Comparison of ENCODE assay signal across 8 cellular contexts in the genomic region with DNA sequence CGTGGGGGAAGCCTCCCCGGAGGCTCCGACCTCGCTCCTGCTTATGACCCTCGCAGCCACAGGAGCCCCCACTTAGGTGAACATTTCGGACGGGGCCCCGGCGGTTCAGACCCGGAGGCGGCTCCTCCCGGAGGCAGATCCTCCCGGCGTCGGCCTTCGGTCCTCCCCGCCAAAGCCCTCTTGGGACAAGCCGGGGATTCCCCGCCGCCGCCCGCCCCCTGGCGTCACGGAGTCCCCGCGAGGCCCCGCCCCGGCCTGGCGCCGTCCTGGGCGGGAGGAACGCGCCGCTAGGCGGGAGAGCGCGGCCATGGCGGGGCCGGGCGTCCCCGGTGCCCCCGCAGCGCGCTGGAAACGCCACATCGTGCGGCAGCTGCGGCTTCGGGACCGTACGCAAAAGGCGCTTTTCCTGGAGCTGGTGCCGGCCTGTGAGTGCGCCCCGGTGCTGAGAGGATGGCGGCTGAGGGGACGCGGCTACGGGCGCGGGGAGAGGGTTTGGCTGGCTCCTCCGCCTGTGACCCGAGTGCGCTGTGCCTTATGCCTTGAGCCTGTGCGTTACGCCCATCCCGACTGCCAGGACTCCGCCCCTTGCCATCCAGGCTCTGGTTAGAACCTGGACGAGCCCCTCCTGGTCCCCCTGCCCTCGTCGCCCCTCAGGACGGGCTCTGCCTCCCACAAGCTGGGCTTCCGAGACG. TPM values are rescaled to one million over a fixed set of nuclear protein-coding genes. Genes with fewer than 3 reads are reported as not detected.
DNase-seq lines count a peak whose midpoint lies in the region; ATAC-seq and TF ChIP-seq lines count a peak whose summit lies in the region.

A gene with protein sequence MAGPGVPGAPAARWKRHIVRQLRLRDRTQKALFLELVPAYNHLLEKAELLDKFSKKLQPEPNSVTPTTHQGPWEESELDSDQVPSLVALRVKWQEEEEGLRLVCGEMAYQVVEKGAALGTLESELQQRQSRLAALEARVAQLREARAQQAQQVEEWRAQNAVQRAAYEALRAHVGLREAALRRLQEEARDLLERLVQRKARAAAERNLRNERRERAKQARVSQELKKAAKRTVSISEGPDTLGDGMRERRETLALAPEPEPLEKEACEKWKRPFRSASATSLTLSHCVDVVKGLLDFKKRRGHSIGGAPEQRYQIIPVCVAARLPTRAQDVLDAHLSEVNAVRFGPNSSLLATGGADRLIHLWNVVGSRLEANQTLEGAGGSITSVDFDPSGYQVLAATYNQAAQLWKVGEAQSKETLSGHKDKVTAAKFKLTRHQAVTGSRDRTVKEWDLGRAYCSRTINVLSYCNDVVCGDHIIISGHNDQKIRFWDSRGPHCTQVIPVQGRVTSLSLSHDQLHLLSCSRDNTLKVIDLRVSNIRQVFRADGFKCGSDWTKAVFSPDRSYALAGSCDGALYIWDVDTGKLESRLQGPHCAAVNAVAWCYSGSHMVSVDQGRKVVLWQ (plus strand): TSS at position 273 of the 692 bp plus-strand sequence. CDS start 35 bp downstream, at position 308.

- H3K4me2 ChIP-seq in IMR-90 (ENCODE audit: low read depth, low read length), result peak within 1 kb of the TSS; percentile 89

- peak within 1 kb of the TSS; percentile 97 for H3K14ac ChIP-seq in IMR-90 (replicated peaks; ENCODE audit: low read depth, low read length)

- H3K27me3 Mint-ChIP-seq in activated T-helper 1 cell treated with anti-CD3 and anti-CD28 coated beads, Interleukin-12 subunit alpha, Interleukin-12 subunit beta, Interleukin-2, Interleukin-4 antibody, amounts not matched to agents 30 ng/mL and 10 ng/mL and 1 ng/mL, durations not matched to agents 14 hours and 24 hours and 36 hours (ENCODE audit: insufficient read depth), result no peaks in the 10 kb centered on the region
- H3K27me3 Mint-ChIP-seq in natural killer cell (ENCODE audit: low read depth in 2 of 2), result no peaks in the 10 kb centered on the region

- in situ Hi-C loops in IMR-90 (cut with MboI; ENCODE audit: low sequenced_read_pairs), result no loop called here

- CTCF ChIA-PET in IMR-90 (lab: Yijun Ruan, JAX), result interaction anchor here (0.9 kb wide), 1 partner anchor 20 kb away, joined by 3 read pairs; no protein-coding TSS in a partner anchor

- H2AK5ac ChIP-seq in IMR-90 (ENCODE audit: low read depth, low read length), result peak within 1 kb of the TSS; percentile 87

- BruUV-seq in IMR-90 (replicated peaks; lab: Mats Ljungman, UMichigan), result no TSS peak

- peaks cover 11 to 65% of the 10 kb centered on the region in 2 experiments; a peak in 3 of 4 replicates for H3K79me1 ChIP-seq in IMR-90 (ENCODE audit: low read depth in 1 of 2, low read length in 2 of 2)

- H3K4me3 Mint-ChIP-seq in activated T-helper 1 cell treated with anti-CD3 and anti-CD28 coated beads, Interleukin-12 subunit alpha, Interleukin-12 subunit beta, Interleukin-2, Interleukin-4 antibody, amounts not matched to agents 30 ng/mL and 10 ng/mL and 1 ng/mL, durations not matched to agents 14 hours and 24 hours and 36 hours, result peak within 1 kb of the TSS; percentile 99
- peak within 1 kb of the TSS; percentile 99 for H3K4me3 Mint-ChIP-seq in natural killer cell

- peak within 1 kb of the TSS; percentile 96 for H3K56ac ChIP-seq in IMR-90 (ENCODE audit: extremely low read depth, insufficient read depth, low read length)

- peak; percentile 52 for ATAC-seq in GM21526 (IDR thresholded peaks at IDR 0.05; ENCODE audit: low FRiP score, unreplicated experiment)
- peak; percentile 92 for ATAC-seq in IMR-90 (ENCODE audit: low read depth)
- ATAC-seq in natural killer cell, result peak; percentile 66 to 88 (median 78)

- no peak; the same call in 1 of the 2 replicates for TF ChIP-seq RAD21 in IMR-90 (IDR thresholded peaks at IDR 0.05; ENCODE audit: low read length)

- DNase-seq in DMS53 (lab: John Stamatoyannopoulos, UW) (peak; percentile 99), IMR-90 (peak; percentile 76), RKO (ENCODE audit: low spot score) (peak; percentile 84), fibroblast of mammary gland (ENCODE audit: low read depth) (peak; percentile 70), natural killer cell (peak; percentile 97)
- peak; percentile 90 for DNase-seq in activated T-helper 1 cell treated with anti-CD3 and anti-CD28 coated beads, Interleukin-12 subunit alpha, Interleukin-12 subunit beta, Interleukin-2, Interleukin-4 antibody, amounts not matched to agents 30 ng/mL and 10 ng/mL and 1 ng/mL, durations not matched to agents 14 hours and 24 hours and 36 hours (ENCODE audit: low spot score)
- peak; percentile 87 for DNase-seq in stimulated activated naive CD4-positive, alpha-beta T cell treated with Interleukin-2 at 50 U/mL for 16 hours (lab: John Stamatoyannopoulos, UW)

- peak within 1 kb of the TSS; percentile 98 for H3K27ac Mint-ChIP-seq in activated T-helper 1 cell treated with anti-CD3 and anti-CD28 coated beads, Interleukin-12 subunit alpha, Interleukin-12 subunit beta, Interleukin-2, Interleukin-4 antibody, amounts not matched to agents 30 ng/mL and 10 ng/mL and 1 ng/mL, durations not matched to agents 14 hours and 24 hours and 36 hours
- peak within 1 kb of the TSS; percentile 98 to 100 for H3K27ac Mint-ChIP-seq in natural killer cell

- no peaks in the 10 kb centered on the region for H3K9me3 Mint-ChIP-seq in activated T-helper 1 cell treated with anti-CD3 and anti-CD28 coated beads, Interleukin-12 subunit alpha, Interleukin-12 subunit beta, Interleukin-2, Interleukin-4 antibody, amounts not matched to agents 30 ng/mL and 10 ng/mL and 1 ng/mL, durations not matched to agents 14 hours and 24 hours and 36 hours
- H3K9me3 Mint-ChIP-seq in natural killer cell, result no peaks in the 10 kb centered on the region

- H3K36me3 ChIP-seq in IMR-90 (ENCODE audit: control insufficient read depth, insufficient read depth, low read length), result 0 out of 2 replicates have a peak, but pooled peaks cover under 1% of the 10 kb centered on the region

- H3K4me3 ChIP-seq in IMR-90 (ENCODE audit: insufficient read depth, low read depth, low read length) (peak within 1 kb of the TSS; percentile 89), fibroblast of mammary gland (ENCODE audit: control insufficient read depth, low read depth, low read length) (peak within 1 kb of the TSS; percentile 84)

- peak within 1 kb of the TSS; percentile 100 for H2BK120ac ChIP-seq in IMR-90 (ENCODE audit: low read depth, low read length)

- peaks cover 22% of the 10 kb centered on the region for H3K4me1 ChIP-seq in IMR-90 (ENCODE audit: control insufficient read depth, insufficient read depth, low read length)

- 0% methylated on average over 48 of the region's 74 CpGs; no CpG with 5 or more reads in 1 of the 2 experiments for WGBS in IMR-90 (ENCODE audit: extremely low coverage in 2 of 2, insufficient read length in 1 of 2), 2 experiments

- peak within 1 kb of the TSS; percentile 96 for H3K18ac ChIP-seq in IMR-90 (ENCODE audit: low read depth, low read length)

- peak within 1 kb of the TSS; percentile 99 for H2AFZ ChIP-seq in IMR-90 (replicated peaks; ENCODE audit: low read length, poor library complexity)

- H3K9ac ChIP-seq in IMR-90 (ENCODE audit: low read depth, low read length), result peak within 1 kb of the TSS; percentile 95

- peak within 1 kb of the TSS; percentile 95 for H2AK9ac ChIP-seq in IMR-90 (replicated peaks; ENCODE audit: low read depth, low read length, poor library complexity)

- POLR2A ChIA-PET in IMR-90 (lab: Charles Lee; ENCODE audit: unreplicated experiment), result no interaction called here

- H3K23ac ChIP-seq in IMR-90 (ENCODE audit: low read depth, low read length), result peak within 1 kb of the TSS; percentile 92

- H3K9me3 ChIP-seq in IMR-90 (ENCODE audit: control insufficient read depth, insufficient read depth, low read length), result no peaks in the 10 kb centered on the region

- peak; percentile 48 for TF ChIP-seq POLR2A in IMR-90 (IDR thresholded peaks at IDR 0.05; ENCODE audit: low read depth, low read length)

- no peaks in the 10 kb centered on the region for H4K20me1 ChIP-seq in IMR-90 (ENCODE audit: insufficient read depth, low read length)

- no peaks in the 10 kb centered on the region for H3K27me3 ChIP-seq in IMR-90 (ENCODE audit: control insufficient read depth, insufficient read depth, low read length)

- H4K5ac ChIP-seq in IMR-90 (ENCODE audit: low read depth, low read length), result peak within 1 kb of the TSS; percentile 89

- peaks cover 15% of the 10 kb centered on the region; the same call in 1 of the 2 replicates for H3K9me1 ChIP-seq in IMR-90 (ENCODE audit: insufficient read depth, low read length)

- H3K4me1 Mint-ChIP-seq in activated T-helper 1 cell treated with anti-CD3 and anti-CD28 coated beads, Interleukin-12 subunit alpha, Interleukin-12 subunit beta, Interleukin-2, Interleukin-4 antibody, amounts not matched to agents 30 ng/mL and 10 ng/mL and 1 ng/mL, durations not matched to agents 14 hours and 24 hours and 36 hours (ENCODE audit: low read depth), result peaks cover 53% of the 10 kb centered on the region
- H3K4me1 Mint-ChIP-seq in natural killer cell, result peaks cover 50 to 63% of the 10 kb centered on the region in 2 donors

- peaks cover 50% of the 10 kb centered on the region for H3K36me3 Mint-ChIP-seq in activated T-helper 1 cell treated with anti-CD3 and anti-CD28 coated beads, Interleukin-12 subunit alpha, Interleukin-12 subunit beta, Interleukin-2, Interleukin-4 antibody, amounts not matched to agents 30 ng/mL and 10 ng/mL and 1 ng/mL, durations not matched to agents 14 hours and 24 hours and 36 hours (ENCODE audit: low read depth)
- H3K36me3 Mint-ChIP-seq in natural killer cell, result no peaks in the 10 kb centered on the region

- H3K4ac ChIP-seq in IMR-90 (ENCODE audit: low read depth, low read length), result peak within 1 kb of the TSS; percentile 96

- dilution Hi-C loops in IMR-90 (cut with HindIII; ENCODE audit: low sequenced_read_pairs, unreplicated experiment), result no loop called here

- peak within 1 kb of the TSS; percentile 89; the same call in 2 of the 3 replicates for H2BK15ac ChIP-seq in IMR-90 (ENCODE audit: low read depth, low read length)

- peak within 1 kb of the TSS; percentile 99 for H2BK5ac ChIP-seq in IMR-90 (ENCODE audit: low read depth, low read length, poor library complexity, severe bottlenecking)

- peak within 1 kb of the TSS; percentile 93 for H2BK20ac ChIP-seq in IMR-90 (ENCODE audit: low read depth, low read length)

- TF ChIP-seq CTCF in IMR-90 (conservative IDR thresholded peaks at IDR 0.05; ENCODE audit: low read depth, low read length) (peak; percentile 34), fibroblast of mammary gland (conservative IDR thresholded peaks at IDR 0.05; ENCODE audit: control insufficient read depth, insufficient read depth, low read depth, low read length) (no peak), natural killer cell (IDR thresholded peaks at IDR 0.05) (no peak)

- H4K8ac ChIP-seq in IMR-90 (ENCODE audit: low read depth in 2 of 2, low read length in 2 of 2), result peak within 1 kb of the TSS; percentile 64 to 94

- H3K27ac ChIP-seq in IMR-90 (ENCODE audit: insufficient read depth, low read length), result peak within 1 kb of the TSS; percentile 99

- H4K91ac ChIP-seq in IMR-90 (ENCODE audit: insufficient read depth, low read depth, low read length), result peak within 1 kb of the TSS; percentile 95

- intact Hi-C loops in IMR-90 (cut with micrococcal nuclease) (loop anchor here (1.0 to 5.0 kb wide), 2 partner anchors 62 to 89 kb away; partner anchors contain the start of gene ARAP1), natural killer cell (cut with micrococcal nuclease) (loop anchor here (2.0 to 5.0 kb wide), 2 partner anchors 329 to 592 kb away; partner anchors contain the start of genes FCHSD2 and INPPL1)
- intact Hi-C loops in activated T-helper 1 cell treated with anti-CD3 and anti-CD28 coated beads, Interleukin-12 subunit alpha, Interleukin-12 subunit beta, Interleukin-2, Interleukin-4 antibody, amounts not matched to agents 30 ng/mL and 10 ng/mL and 1 ng/mL, durations not matched to agents 14 hours and 24 hours and 36 hours (cut with micrococcal nuclease), result loop anchor here (1.0 to 10.0 kb wide), 5 partner anchors 62 to 1778 kb away; partner anchors contain the start of genes ARAP1, CLPB, LAMTOR1 and POLD3

RNA-seq across cellular contexts. Expression of the gene that starts here (rescaled TPM):
- total RNA-seq in IMR-90 (2012; rRNA removed), result 1.3 and 1.4 TPM in 2 replicates
- 12.2 and 12.7 TPM in 2 replicates for polyA plus RNA-seq in IMR-90 (2012; rRNA removed)
- polyA plus RNA-seq in IMR-90 (2012; cell fraction: cytosol; rRNA removed), result 2.9 and 5.8 TPM in 2 replicates
- polyA plus RNA-seq in IMR-90 (2012; cell fraction: nucleus; rRNA removed; ENCODE audit: low replicate concordance), result 186 and 227 TPM in 2 replicates
- 69.2 and 71.1 TPM in 2 replicates for total RNA-seq in activated T-helper 1 cell treated with anti-CD3 and anti-CD28 coated beads, Interleukin-12 subunit alpha, Interleukin-12 subunit beta, Interleukin-2, Interleukin-4 antibody, amounts not matched to agents 30 ng/mL and 10 ng/mL and 1 ng/mL, durations not matched to agents 14 hours and 24 hours and 36 hours
- total RNA-seq in natural killer cell, result 100 to 1,000 TPM; 172 to 190 (median 179) TPM

Comparison
In these comparisons a context has a peak if more than half of its experiments do, and no peak if none do; other contexts are left out.
1. Peak in every context shown above with its lines: DNase-seq, ATAC-seq, H3K4me3 ChIP-seq and H3K27ac ChIP-seq.
2. RNA of the gene that starts here (total RNA-seq): 172 to 190 TPM in natural killer cell and 69.2 to 71.1 TPM in activated T-helper 1 cell treated with anti-CD3 and anti-CD28 coated beads, Interleukin-12 subunit alpha, Interleukin-12 subunit beta, Interleukin-2, Interleukin-4 antibody, amounts not matched to agents 30 ng/mL and 10 ng/mL and 1 ng/mL, durations not matched to agents 14 hours and 24 hours and 36 hours; 1.3 to 1.4 TPM in IMR-90; every median in the first group is over 10 times any median in the second.